In genomic region chr7:117011419-117012260, GRCh38 we compare ENCODE assay signal across 8 cellular contexts. TPM values are rescaled to one million over a fixed set of nuclear protein-coding genes. Genes with fewer than 3 reads are reported as not detected.
DNase-seq lines count a peak whose midpoint lies in the region; ATAC-seq and TF ChIP-seq lines count a peak whose summit lies in the region.

No MANE protein-coding gene starts in this region.

- no peak overlapping the region for H3K27ac ChIP-seq in trophoblast cell (ENCODE audit: low read depth, low read length)
- H3K27ac ChIP-seq in gastrocnemius medialis = no peak overlapping the region
- no peak overlapping the region for H3K27ac ChIP-seq in uterus

- H3K36me3 ChIP-seq in trophoblast cell (ENCODE audit: control insufficient read depth in 1 of 2, insufficient read depth in 2 of 2, low read length in 2 of 2) = no peaks in the 10 kb centered on the region
- no peaks in the 10 kb centered on the region for H3K36me3 ChIP-seq in gastrocnemius medialis
- no peaks in the 10 kb centered on the region for H3K36me3 ChIP-seq in uterus

- no peak overlapping the region for H2BK12ac ChIP-seq in trophoblast cell (ENCODE audit: low read length)

- intact Hi-C loops in gastrocnemius medialis (cut with DNase I; ENCODE audit: low total_unique reads) = no loop called here
- intact Hi-C loops in uterus (cut with DNase I; ENCODE audit: low total_unique reads) = no loop called here

- H2AK5ac ChIP-seq in trophoblast cell (ENCODE audit: low read length) = no peak overlapping the region

- no peak overlapping the region for H3K18ac ChIP-seq in trophoblast cell (ENCODE audit: low read length)

- no peak overlapping the region for H3K4ac ChIP-seq in trophoblast cell (ENCODE audit: low read depth, low read length)

- H3K14ac ChIP-seq in trophoblast cell (ENCODE audit: low read length) = no peak overlapping the region

- H3K4me1 Mint-ChIP-seq in activated naive CD8-positive, alpha-beta T cell treated with anti-CD3 and anti-CD28 coated beads for 36 hours = peaks cover 75% of the 10 kb centered on the region
- peaks cover 31% of the 10 kb centered on the region for H3K4me1 Mint-ChIP-seq in HFFc6 (ENCODE audit: low read depth)

- no peak overlapping the region for H3K4me2 ChIP-seq in trophoblast cell (ENCODE audit: low read length)

- H3K4me1 ChIP-seq in trophoblast cell (ENCODE audit: control insufficient read depth in 1 of 2, insufficient read depth in 2 of 2, low read length in 2 of 2) (no peaks in the 10 kb centered on the region), gastrocnemius medialis (peaks cover 10 to 20% of the 10 kb centered on the region in 2 donors), uterus (no peaks in the 10 kb centered on the region)

- TF ChIP-seq CTCF in GM12865 (IDR thresholded peaks at IDR 0.05; ENCODE audit: insufficient read depth, low read depth, low read length, missing control alignments) (no peak), HFFc6 (IDR thresholded peaks at IDR 0.05) (no peak), gastrocnemius medialis (IDR thresholded peaks at IDR 0.05 in 4 of 5, conservative IDR thresholded peaks at IDR 0.05 in 1 of 5) (no peak), uterus (IDR thresholded peaks at IDR 0.05) (no peak)

- no peaks in the 10 kb centered on the region for H3K27me3 ChIP-seq in trophoblast cell (ENCODE audit: insufficient read depth, low read length)
- no peaks in the 10 kb centered on the region for H3K27me3 ChIP-seq in gastrocnemius medialis
- H3K27me3 ChIP-seq in uterus = no peaks in the 10 kb centered on the region

- no peak overlapping the region for H2BK120ac ChIP-seq in trophoblast cell (ENCODE audit: insufficient read depth, low read length, poor library complexity)

- H3K9me3 ChIP-seq in trophoblast cell (ENCODE audit: insufficient read depth, low read depth, low read length) (no peaks in the 10 kb centered on the region), gastrocnemius medialis (no peaks in the 10 kb centered on the region), uterus (no peaks in the 10 kb centered on the region)

- no peak overlapping the region for H3K9ac ChIP-seq in trophoblast cell (ENCODE audit: low read length)

- no peaks in the 10 kb centered on the region for H3K79me1 ChIP-seq in trophoblast cell (ENCODE audit: low read length)

- no peak overlapping the region for H2AFZ ChIP-seq in trophoblast cell (ENCODE audit: insufficient read depth, low read length, poor library complexity)

- DNase-seq in GM12865 (ENCODE audit: low read depth) (peak; percentile 91), trophoblast cell (no peak), HFFc6 (no peak), gastrocnemius medialis (no peak), uterus (no peak)
- no peak for DNase-seq in activated naive CD8-positive, alpha-beta T cell treated with anti-CD3 and anti-CD28 coated beads for 36 hours

- H3K27ac Mint-ChIP-seq in activated naive CD8-positive, alpha-beta T cell treated with anti-CD3 and anti-CD28 coated beads for 36 hours = peak overlapping the region; percentile 90
- H3K27ac Mint-ChIP-seq in HFFc6 = no peak overlapping the region

- no peaks in the 10 kb centered on the region for H3K27me3 Mint-ChIP-seq in activated naive CD8-positive, alpha-beta T cell treated with anti-CD3 and anti-CD28 coated beads for 36 hours
- no peaks in the 10 kb centered on the region for H3K27me3 Mint-ChIP-seq in HFFc6 (ENCODE audit: insufficient read depth)

- in situ Hi-C loops in gastrocnemius medialis (cut with MboI; ENCODE audit: low sequenced_read_pairs in 4 of 4) = no loop called here

- H3K4me3 Mint-ChIP-seq in activated naive CD8-positive, alpha-beta T cell treated with anti-CD3 and anti-CD28 coated beads for 36 hours = peak overlapping the region; percentile 0
- H3K4me3 Mint-ChIP-seq in HFFc6 = no peak overlapping the region

- no CpG with 5 or more reads among the region's 6 CpGs for WGBS in trophoblast cell (ENCODE audit: extremely low coverage, insufficient coverage, insufficient read length)

- peaks cover 3% of the 10 kb centered on the region for H3K36me3 Mint-ChIP-seq in activated naive CD8-positive, alpha-beta T cell treated with anti-CD3 and anti-CD28 coated beads for 36 hours
- H3K36me3 Mint-ChIP-seq in HFFc6 (ENCODE audit: low read depth) = no peaks in the 10 kb centered on the region

- no peak overlapping the region for H4K91ac ChIP-seq in trophoblast cell (ENCODE audit: low read depth, low read length)

- H3K23ac ChIP-seq in trophoblast cell (ENCODE audit: low read length) = no peak overlapping the region

- no peaks in the 10 kb centered on the region for H3K79me2 ChIP-seq in trophoblast cell (ENCODE audit: control insufficient read depth, insufficient read depth, low read length, poor library complexity)

- no peak for TF ChIP-seq POLR2A in gastrocnemius medialis (IDR thresholded peaks at IDR 0.05)
- TF ChIP-seq POLR2A in uterus (IDR thresholded peaks at IDR 0.05) = no peak

- no peak overlapping the region for H2BK5ac ChIP-seq in trophoblast cell (ENCODE audit: low read depth, low read length, poor library complexity)

- peak; percentile 75 for ATAC-seq in GM19372 (IDR thresholded peaks at IDR 0.05; ENCODE audit: low read depth, unreplicated experiment)
- peak; percentile 76 for ATAC-seq in HG03039 (IDR thresholded peaks at IDR 0.05; ENCODE audit: unreplicated experiment)
- ATAC-seq in gastrocnemius medialis = no peak

- no peak overlapping the region for H4K8ac ChIP-seq in trophoblast cell (ENCODE audit: low read depth, low read length)

- H3K4me3 ChIP-seq in GM12865 (ENCODE audit: low read depth, low read length) (peak overlapping the region; percentile 50), trophoblast cell (ENCODE audit: low read depth, low read length) (no peak overlapping the region), gastrocnemius medialis (no peak overlapping the region), uterus (no peak overlapping the region)

- peaks cover 3% of the 10 kb centered on the region for H3K9me3 Mint-ChIP-seq in activated naive CD8-positive, alpha-beta T cell treated with anti-CD3 and anti-CD28 coated beads for 36 hours
- H3K9me3 Mint-ChIP-seq in HFFc6 = no peaks in the 10 kb centered on the region

- H4K12ac ChIP-seq in trophoblast cell (ENCODE audit: low read depth, low read length) = no peak overlapping the region

RNA-seq across cellular contexts. Expression of gene ST7, which starts 58.3 kb away (rescaled TPM):
- total RNA-seq in activated naive CD8-positive, alpha-beta T cell treated with anti-CD3 and anti-CD28 coated beads for 36 hours = 10 to 100 TPM in 1 of 2 experiments, 1 to 10 TPM in 1; 8.4 to 10.2 TPM
- polyA plus RNA-seq in trophoblast cell (2013) = 17.9 and 18.5 TPM in 2 replicates
- total RNA-seq in HFFc6 (2021; fragmentation: NEBNext Ultra II Directional; extraction: Animal tissue kit (Norgen Biotek cat#: 25700)) = 10 to 100 TPM; 13.5 to 18.8 (median 16.8) TPM
- 10 to 100 TPM in 3 of 4 donors, 1 to 10 TPM in 1; 5.5 to 14.5 (median 11.9) TPM for total RNA-seq in gastrocnemius medialis
- 10 to 100 TPM; 27.4 to 41.0 (median 31.4) TPM for total RNA-seq in uterus

Comparison
In these comparisons a context has a peak if more than half of its experiments do, and no peak if none do; other contexts are left out.
1. ATAC-seq: peak in GM19372 (single experiment) and HG03039 (single experiment); none in gastrocnemius medialis (0 of 2).